8 cellular contexts compared by ENCODE assay signal in the genomic region with DNA sequence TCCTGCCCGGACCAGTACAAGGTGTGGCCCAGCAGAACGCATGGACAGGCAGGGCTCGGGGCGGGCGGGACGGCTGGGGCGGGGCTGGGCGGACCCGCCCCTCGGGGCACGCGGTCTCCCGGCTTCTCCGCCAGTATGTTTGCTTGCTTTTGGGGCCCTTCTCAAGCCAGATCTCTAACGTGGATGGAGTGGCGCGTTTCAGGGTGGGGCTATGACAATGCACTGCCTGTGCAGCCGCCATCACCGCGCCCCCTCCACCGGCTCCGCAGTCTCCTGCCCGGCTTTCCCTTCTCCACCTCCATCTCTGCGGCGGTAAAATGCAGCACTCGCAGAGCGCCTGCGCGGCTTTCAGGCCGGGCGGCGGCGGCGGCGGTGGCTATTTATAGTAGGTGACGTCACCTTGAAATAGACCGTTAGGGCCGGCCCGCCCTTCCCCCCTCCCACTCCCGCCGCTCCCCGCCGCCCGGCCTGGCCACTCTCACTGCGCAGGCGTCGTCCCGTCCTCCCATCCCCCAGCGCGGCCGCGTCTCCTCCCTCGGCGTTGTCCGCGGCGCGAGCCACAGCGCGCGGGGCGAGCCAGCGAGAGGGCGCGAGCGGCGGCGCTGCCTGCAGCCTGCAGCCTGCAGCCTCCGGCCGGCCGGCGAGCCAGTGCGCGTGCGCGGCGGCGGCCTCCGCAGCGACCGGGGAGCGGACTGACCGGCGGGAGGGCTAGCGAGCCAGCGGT. TPM values are rescaled to one million over a fixed set of nuclear protein-coding genes. Genes with fewer than 3 reads are reported as not detected.
DNase-seq lines count a peak whose midpoint lies in the region; ATAC-seq and TF ChIP-seq lines count a peak whose summit lies in the region.

A gene (plus strand): TSS at position 560 of the 724 bp plus-strand sequence. CDS start 199 bp downstream, outside the sequence.

- H3K79me2 ChIP-seq in OCI-LY7 (ENCODE audit: insufficient read depth, low read depth, low read length): peaks cover 47% of the 10 kb centered on the region

- TF ChIP-seq CTCF in Calu3 (IDR thresholded peaks at IDR 0.05; ENCODE audit: unreplicated experiment) (no peak), OCI-LY7 (conservative IDR thresholded peaks at IDR 0.05; ENCODE audit: low read length) (no peak), epithelial cell of proximal tubule (conservative IDR thresholded peaks at IDR 0.05; ENCODE audit: low read depth, low read length) (no peak)

- H2AFZ ChIP-seq in OCI-LY7 (ENCODE audit: low read length): peak within 1 kb of the TSS; percentile 62; the same call in 1 of the 2 replicates

- H3K36me3 ChIP-seq in HUES6 (ENCODE audit: control insufficient read depth, insufficient read depth, low read length) (peaks cover 35% of the 10 kb centered on the region), OCI-LY7 (ENCODE audit: insufficient read depth, low read length) (peaks cover 32% of the 10 kb centered on the region), mucosa of rectum (ENCODE audit: control insufficient read depth in 2 of 2, insufficient read depth in 2 of 2, low read length in 2 of 2) (peaks cover 3 to 10% of the 10 kb centered on the region in 2 donors)

- BruUV-seq in Calu3 (replicated peaks; lab: Mats Ljungman, UMichigan): no TSS peak
- no TSS peak for BruUV-seq in OCI-LY7 (replicated peaks; lab: Mats Ljungman, UMichigan)

- intact Hi-C loops in Calu3 (cut with micrococcal nuclease; ENCODE audit: unreplicated experiment): loop anchor here (10.0 kb wide), 1 partner anchor 49 kb away; no protein-coding TSS in a partner anchor
- intact Hi-C loops in OCI-LY7 (cut with micrococcal nuclease; ENCODE audit: unreplicated experiment): loop anchor here (2.0 kb wide), 1 partner anchor 189 kb away; a partner anchor contains a TSS

- H3K4me3 Mint-ChIP-seq in Calu3 (ENCODE audit: low read depth, unreplicated experiment): no peak within 1 kb of the TSS

- H3K27me3 Mint-ChIP-seq in Calu3 (ENCODE audit: unreplicated experiment): no peaks in the 10 kb centered on the region

- peak within 1 kb of the TSS; percentile 59 for H3K27ac Mint-ChIP-seq in Calu3 (ENCODE audit: unreplicated experiment)

- H3K27ac ChIP-seq in HUES6 (ENCODE audit: low read depth, low read length) (peak within 1 kb of the TSS; percentile 89), OCI-LY7 (ENCODE audit: low read depth, low read length, poor library complexity, severe bottlenecking) (peak within 1 kb of the TSS; percentile 87), mucosa of rectum (ENCODE audit: low read depth in 2 of 2, low read length in 2 of 2) (peak within 1 kb of the TSS; percentile 96 to 97)

- no peaks in the 10 kb centered on the region for H3K4me1 Mint-ChIP-seq in Calu3 (ENCODE audit: low read depth, unreplicated experiment)

- H3K9me3 ChIP-seq in HUES6 (ENCODE audit: control insufficient read depth, insufficient read depth, low read depth, low read length) (no peaks in the 10 kb centered on the region), OCI-LY7 (ENCODE audit: low read length) (no peaks in the 10 kb centered on the region), mucosa of rectum (ENCODE audit: control insufficient read depth in 2 of 2, low read length in 2 of 2) (no peaks in the 10 kb centered on the region)

- peak; percentile 96 for DNase-seq in Calu3
- DNase-seq in OCI-LY7 (ENCODE audit: low spot score): peak; percentile 94
- DNase-seq in activated T-cell treated with anti-CD3 and anti-CD28 coated beads for 4 hours: peak; percentile 75
- no peak for DNase-seq in epithelial cell of proximal tubule (ENCODE audit: low read depth)
- DNase-seq in stimulated activated CD8-positive, alpha-beta memory T cell treated with anti-CD3 and anti-CD28 coated beads, Interleukin-4, amount 100 ng/mL, for 4 hours (ENCODE audit: low read depth in 2 of 2, low spot score in 1 of 2): peak; percentile 67 to 82

- ATAC-seq in GM21390 (IDR thresholded peaks at IDR 0.05; ENCODE audit: unreplicated experiment): peak; percentile 59

- CTCF ChIA-PET in Calu3 (lab: Charles Lee) (no interaction called here), OCI-LY7 (lab: Charles Lee; ENCODE audit: unreplicated experiment) (no interaction called here)

- peaks cover 21% of the 10 kb centered on the region for H4K20me1 ChIP-seq in OCI-LY7 (ENCODE audit: insufficient read depth, low read length)

- H3K27me3 ChIP-seq in HUES6 (ENCODE audit: control insufficient read depth, insufficient read depth, low read length) (no peaks in the 10 kb centered on the region), mucosa of rectum (ENCODE audit: control insufficient read depth in 2 of 2, insufficient read depth in 2 of 2, low read length in 2 of 2) (no peaks in the 10 kb centered on the region)

- peak within 1 kb of the TSS; percentile 94 for H3K4me2 ChIP-seq in OCI-LY7 (ENCODE audit: low read length)

- H3K4me1 ChIP-seq in HUES6 (ENCODE audit: control insufficient read depth, insufficient read depth, low read length): peaks cover 17% of the 10 kb centered on the region; the same call in 1 of the 2 replicates
- H3K4me1 ChIP-seq in OCI-LY7 (ENCODE audit: insufficient read depth, low read length, poor library complexity, severe bottlenecking): peaks cover 37% of the 10 kb centered on the region
- peaks cover 19 to 22% of the 10 kb centered on the region in 2 donors for H3K4me1 ChIP-seq in mucosa of rectum (ENCODE audit: control insufficient read depth in 2 of 2, insufficient read depth in 2 of 2, low read length in 2 of 2)

- peaks cover 14% of the 10 kb centered on the region for H3K36me3 Mint-ChIP-seq in Calu3 (ENCODE audit: insufficient read depth, unreplicated experiment)

- H3K4me3 ChIP-seq in HUES6 (ENCODE audit: low read depth, low read length): peak within 1 kb of the TSS; percentile 99
- peak within 1 kb of the TSS; percentile 99 for H3K4me3 ChIP-seq in OCI-LY7 (ENCODE audit: low read depth, low read length, poor library complexity, severe bottlenecking)
- H3K4me3 ChIP-seq in epithelial cell of proximal tubule (ENCODE audit: low read depth, low read length): peak within 1 kb of the TSS; percentile 97
- H3K4me3 ChIP-seq in mucosa of rectum (ENCODE audit: low read length in 2 of 2): peak within 1 kb of the TSS; percentile 73 to 83

- H3K9me3 Mint-ChIP-seq in Calu3 (ENCODE audit: low read depth, unreplicated experiment): no peaks in the 10 kb centered on the region

- no peaks in the 10 kb centered on the region for H3K9me2 ChIP-seq in OCI-LY7 (ENCODE audit: insufficient read depth, low read length)

- POLR2A ChIA-PET in OCI-LY7 (lab: Charles Lee): no interaction called here

- H3K9ac ChIP-seq in HUES6 (ENCODE audit: low read length): peak within 1 kb of the TSS; percentile 99
- H3K9ac ChIP-seq in mucosa of rectum (ENCODE audit: low read depth in 1 of 2, low read length in 2 of 2): peak within 1 kb of the TSS; percentile 90 to 93

RNA-seq across cellular contexts. Expression of the gene that starts here (rescaled TPM):
- 179 and 197 TPM in 2 replicates for total RNA-seq in Calu3 (2022)
- total RNA-seq in OCI-LY7 (2014; rRNA removed; shearing (Covaris generic)): 103 and 113 TPM in 2 replicates
- total RNA-seq in OCI-LY7 (2022): 145 and 155 TPM in 2 replicates
- 276 and 345 TPM in 2 replicates for total RNA-seq in epithelial cell of proximal tubule
